1 cellular context compared by ENCODE assay signal in the genomic region with DNA sequence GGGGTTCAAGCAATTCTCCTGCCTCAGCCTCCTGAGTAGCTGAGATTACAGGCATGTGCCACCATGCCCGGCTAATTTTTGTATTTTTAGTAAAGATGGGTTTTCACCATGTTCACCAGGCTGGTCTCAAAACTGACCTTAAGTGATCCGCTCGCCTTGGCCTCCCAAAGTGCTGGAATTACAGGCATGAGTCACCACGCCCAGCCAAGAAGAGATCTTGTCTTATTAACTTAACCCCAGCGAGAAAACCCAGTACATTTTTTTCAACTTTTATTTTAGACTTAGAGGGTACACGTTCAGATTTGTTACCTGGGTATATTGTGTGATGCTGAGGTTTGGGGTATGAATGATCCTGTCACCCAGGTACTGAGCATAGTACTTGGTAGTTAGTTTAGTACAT. TPM values are rescaled to one million over a fixed set of nuclear protein-coding genes. Genes with fewer than 3 reads are reported as not detected.
"Had no signal": no experiment of that assay in that cellular context is flagged by ENCODE, and none has a peak within 500 bp of the region (broad histone marks: within the 10 kb centered on the region; RNA-seq: fewer than 3 reads in every experiment).

No MANE protein-coding gene starts in this region.

RNA-seq across cellular contexts. Expression of a gene that starts 38.3 kb away (rescaled TPM):
- total RNA-seq: OCI-LY7 had no signal
